ENCODE assay signal across 1 cellular context in the genomic region with DNA sequence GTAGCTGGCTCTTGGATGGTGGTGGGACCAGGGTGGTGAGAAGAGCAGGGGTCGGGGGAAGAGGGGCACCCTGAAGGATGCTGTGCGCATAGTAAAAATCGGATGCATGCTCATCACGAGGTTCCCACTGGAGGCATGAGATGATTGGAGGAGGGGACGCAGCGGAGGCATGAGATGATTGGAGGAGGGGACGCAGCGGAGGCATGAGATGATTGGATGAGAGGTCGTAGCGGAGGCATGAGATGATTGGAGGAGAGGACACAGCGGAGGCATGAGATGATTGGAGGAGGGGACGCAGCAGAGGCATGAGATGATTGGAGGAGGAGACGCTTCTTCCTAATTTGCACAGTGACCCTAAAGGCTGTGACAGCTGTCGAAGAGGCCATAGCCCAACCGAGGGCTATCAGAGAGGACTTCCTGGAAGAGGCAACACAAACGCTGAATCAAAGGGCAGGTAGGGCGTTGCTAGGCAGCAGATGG.
A peak's percentile ranks its signal among the peaks of the same experiment; 100 is the strongest.
TF ChIP-seq lines count a peak whose summit lies in the region.

No MANE protein-coding gene starts in this region.

TF ChIP-seq in HEK293, 187 proteins besides CTCF, POLR2A, EP300 and RAD21:
- no peak for TF ChIP-seq ZNF660 (tag by site-specific recombination; IDR thresholded peaks at IDR 0.05)
- TF ChIP-seq HOXA7 (CRISPR knock-in tag; IDR thresholded peaks at IDR 0.05; ENCODE audit: borderline replicate concordance) = no peak
- TF ChIP-seq ZNF341 (tag by site-specific recombination; IDR thresholded peaks at IDR 0.05; ENCODE audit: low read depth) = peak; percentile 10; the same call in 1 of the 2 replicates
- TF ChIP-seq ZNF600 (tag by site-specific recombination; IDR thresholded peaks at IDR 0.05) = no peak
